17 cellular contexts compared by ENCODE assay signal in the genomic region with DNA sequence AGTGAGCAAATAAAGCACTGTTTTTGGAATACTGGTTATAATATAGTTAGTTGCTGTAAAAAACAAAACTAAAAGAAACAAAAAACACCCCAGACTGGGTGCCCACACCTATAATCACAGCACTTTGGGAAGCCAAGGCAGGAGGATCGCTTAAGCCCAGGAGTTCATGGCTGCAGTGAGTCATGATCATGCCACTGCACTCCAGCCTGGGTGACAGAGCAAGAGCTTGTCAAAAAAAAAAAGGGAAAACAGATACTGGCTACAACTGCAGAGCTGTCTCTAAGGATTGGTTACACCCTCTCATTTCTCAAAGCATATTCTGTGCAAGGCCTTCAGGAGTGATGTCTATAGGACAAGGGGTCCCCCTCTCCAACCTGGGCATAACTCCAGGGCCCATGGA. TPM values are rescaled to one million over a fixed set of nuclear protein-coding genes. Genes with fewer than 3 reads are reported as not detected.
DNase-seq lines count a peak whose midpoint lies in the region; ATAC-seq and TF ChIP-seq lines count a peak whose summit lies in the region.
"Had no signal": no experiment of that assay in that cellular context is flagged by ENCODE, and none has a peak within 500 bp of the region (broad histone marks: within the 10 kb centered on the region; RNA-seq: fewer than 3 reads in every experiment).

No MANE protein-coding gene starts in this region.

- H3K9me3 ChIP-seq in GM23248 (ENCODE audit: low read depth) (no peaks in the 10 kb centered on the region), mesenchymal stem cell (ENCODE audit: control insufficient read depth, low read length) (no peaks in the 10 kb centered on the region), PC-9 (ENCODE audit: insufficient read depth, low read depth) (no peaks in the 10 kb centered on the region)
- H3K9me3 ChIP-seq: BLaER1, upper lobe of left lung had no signal

- H2AK5ac ChIP-seq in mesenchymal stem cell (ENCODE audit: low read length, severe bottlenecking), result no peak overlapping the region

- H3K18ac ChIP-seq in mesenchymal stem cell (ENCODE audit: low read depth in 1 of 2, low read length in 2 of 2), result no peak overlapping the region

- H3K4ac ChIP-seq in mesenchymal stem cell (ENCODE audit: low read depth in 1 of 2, low read length in 2 of 2), result no peak overlapping the region

- ATAC-seq in GM21526 (IDR thresholded peaks at IDR 0.05; ENCODE audit: low FRiP score, unreplicated experiment), result no peak
- ATAC-seq: activated CD4-positive, CD25-positive, alpha-beta regulatory T cell treated with anti-CD3 and anti-CD28 coated beads, Interleukin-2, amount 50 U/mL, for 24 hours; naive thymus-derived CD4-positive, alpha-beta T cell; stimulated activated naive B cell treated with anti-CD40 and anti-IgM and Interleukin-4, amounts not matched to agents 10 μg/mL and 1 μg/mL and 100 μg/mL, for 72 hours had no signal

- TF ChIP-seq CTCF in coronary artery (IDR thresholded peaks at IDR 0.05), result no peak
- TF ChIP-seq CTCF in PC-9 (conservative IDR thresholded peaks at IDR 0.05), result no peak

- H3K27ac ChIP-seq in GM23248, result no peak overlapping the region
- no peak overlapping the region for H3K27ac ChIP-seq in coronary artery
- H3K27ac ChIP-seq in mesenchymal stem cell (ENCODE audit: low read length, poor library complexity, severe bottlenecking), result no peak overlapping the region
- no peak overlapping the region for H3K27ac ChIP-seq in PC-9
- H3K27ac ChIP-seq: BLaER1, upper lobe of left lung had no signal

- POLR2A ChIA-PET in PC-9 (lab: Charles Lee; ENCODE audit: unreplicated experiment), result interaction anchor here (0.6 kb wide), 1 partner anchor 801 kb away, joined by 3 read pairs; no protein-coding TSS in a partner anchor

- peaks cover 11% of the 10 kb centered on the region for H3F3A ChIP-seq in GM23248 (ENCODE audit: insufficient read depth)
- H3F3A ChIP-seq in PC-9 (ENCODE audit: insufficient read depth, low read depth), result peaks cover 8% of the 10 kb centered on the region; the same call in 1 of the 2 replicates

- H3K14ac ChIP-seq in mesenchymal stem cell (ENCODE audit: low read length in 2 of 2), result no peak overlapping the region

- no peak overlapping the region for H2BK12ac ChIP-seq in mesenchymal stem cell (ENCODE audit: low read length in 2 of 2)

- H2BK15ac ChIP-seq in mesenchymal stem cell (ENCODE audit: low read depth, poor library complexity, severe bottlenecking), result no peak overlapping the region

- H3K79me2 ChIP-seq in GM23248 (ENCODE audit: insufficient read depth) (no peaks in the 10 kb centered on the region), PC-9 (ENCODE audit: low read depth) (no peaks in the 10 kb centered on the region)

- no peak overlapping the region for H2BK5ac ChIP-seq in mesenchymal stem cell (ENCODE audit: low read depth, low read length, poor library complexity, severe bottlenecking)

- no peak overlapping the region for H3K23ac ChIP-seq in mesenchymal stem cell (ENCODE audit: low read length in 2 of 2)

- no peak overlapping the region for H4K91ac ChIP-seq in mesenchymal stem cell (ENCODE audit: low read length)

- H2AFZ ChIP-seq in GM23248, result no peak overlapping the region
- no peak overlapping the region for H2AFZ ChIP-seq in mesenchymal stem cell (ENCODE audit: low read depth, low read length)
- no peak overlapping the region for H2AFZ ChIP-seq in PC-9

- H3K79me1 ChIP-seq in mesenchymal stem cell (replicated peaks; ENCODE audit: low read length, poor library complexity, severe bottlenecking), result no peaks in the 10 kb centered on the region

- H3K36me3 ChIP-seq in GM23248 (ENCODE audit: low read depth) (no peaks in the 10 kb centered on the region), mesenchymal stem cell (ENCODE audit: control insufficient read depth in 1 of 2, insufficient read depth in 2 of 2, low read depth in 1 of 2, low read length in 2 of 2) (peaks cover 3 to 4% of the 10 kb centered on the region in 2 experiments), PC-9 (ENCODE audit: low read depth) (no peaks in the 10 kb centered on the region)
- H3K36me3 ChIP-seq: BLaER1, upper lobe of left lung had no signal

- no peak overlapping the region for H3K4me2 ChIP-seq in GM23248 (ENCODE audit: unreplicated experiment)
- H3K4me2 ChIP-seq in mesenchymal stem cell (ENCODE audit: low read length, poor library complexity, severe bottlenecking), result no peak overlapping the region
- H3K4me2 ChIP-seq in PC-9, result no peak overlapping the region
- H3K4me2 ChIP-seq: BLaER1 had no signal

- intact Hi-C loops in PC-9 (cut with micrococcal nuclease; ENCODE audit: unreplicated experiment), result no loop called here

- WGBS in GM23248 (ENCODE audit: low coverage in 1 of 2, low lambda C conversion rate in 2 of 2, missing lambda C conversion rate in 2 of 2), 2 experiments, result 6 to 26% methylated on average over 1 of the region's 1 CpG
- WGBS in mesenchymal stem cell, result 58% methylated on average over 1 of the region's 1 CpG

- H3K27me3 ChIP-seq in GM23248 (replicated peaks; ENCODE audit: insufficient read depth) (no peaks in the 10 kb centered on the region), mesenchymal stem cell (ENCODE audit: control insufficient read depth in 1 of 2, insufficient read depth in 1 of 2, low read length in 2 of 2) (no peaks in the 10 kb centered on the region), PC-9 (ENCODE audit: insufficient read depth, low read depth) (no peaks in the 10 kb centered on the region)
- H3K27me3 ChIP-seq: BLaER1, upper lobe of left lung had no signal

- H3K4me3 ChIP-seq in GM23248 (no peak overlapping the region), coronary artery (no peak overlapping the region), mesenchymal stem cell (ENCODE audit: insufficient read depth in 1 of 2, low read depth in 1 of 2, low read length in 2 of 2) (no peak overlapping the region), PC-9 (no peak overlapping the region)
- H3K4me3 ChIP-seq: BLaER1, upper lobe of left lung had no signal

- in situ Hi-C loops in GM23248 (cut with MboI), result no loop called here

- H3K9ac ChIP-seq in GM23248 (no peak overlapping the region), mesenchymal stem cell (ENCODE audit: low read length) (peak overlapping the region; percentile 46)
- H3K9ac ChIP-seq: BLaER1 had no signal

- no TSS peak for BruUV-seq in PC-9 (replicated peaks; lab: Mats Ljungman, UMichigan)

- no peak overlapping the region for H2BK120ac ChIP-seq in mesenchymal stem cell (ENCODE audit: low read depth, low read length)

- H4K20me1 ChIP-seq in GM23248 (ENCODE audit: insufficient read depth) (no peaks in the 10 kb centered on the region), PC-9 (ENCODE audit: insufficient read depth) (no peaks in the 10 kb centered on the region)
- H4K20me1 ChIP-seq: BLaER1 had no signal

- DNase-seq in GM23248 (peak; percentile 58), NCI-H69 (lab: John Stamatoyannopoulos, UW) (peak; percentile 33), coronary artery (ENCODE audit: low spot score) (peak; percentile 1), mesenchymal stem cell (peak; percentile 71), NCI-H510A (lab: John Stamatoyannopoulos, UW) (no peak), NCI-H2029 (lab: John Stamatoyannopoulos, UW) (no peak), PC-9 (no peak)
- DNase-seq: cortex of kidney; DMS79 treated with DMSO at 0.1 percent for 48 hours; naive thymus-derived CD4-positive, alpha-beta T cell; NCI-H226; stimulated activated CD4-positive, alpha-beta T cell treated with anti-CD3 and anti-CD28 coated beads, Interleukin-12 subunit alpha, Interleukin-12 subunit beta, amount 100 ng/mL, for 4 hours; stimulated activated naive B cell treated with anti-CD40 and anti-IgM and Interleukin-4, amounts not matched to agents 10 μg/mL and 1 μg/mL and 100 μg/mL, for 72 hours had no signal

- H4K8ac ChIP-seq in mesenchymal stem cell (ENCODE audit: low read length), result no peak overlapping the region

- H3K9me2 ChIP-seq in GM23248 (ENCODE audit: insufficient read depth) (no peaks in the 10 kb centered on the region), PC-9 (ENCODE audit: insufficient read depth) (no peaks in the 10 kb centered on the region)

- CTCF ChIA-PET in PC-9 (lab: Charles Lee), result no interaction called here

- H3K4me1 ChIP-seq in GM23248 (ENCODE audit: insufficient read depth) (peaks cover 11% of the 10 kb centered on the region), mesenchymal stem cell (ENCODE audit: control insufficient read depth, insufficient read depth, low read depth, low read length) (no peaks in the 10 kb centered on the region), PC-9 (replicated peaks; ENCODE audit: insufficient read depth) (peaks cover 12% of the 10 kb centered on the region; the same call in 1 of the 2 replicates)

RNA-seq across cellular contexts. Expression of a gene that starts 14.6 kb away (rescaled TPM):
- total RNA-seq in GM23248 (2014; rRNA removed; shearing (Covaris generic)), result not detected in 2 replicates
- polyA plus RNA-seq in GM23248 (2016; fragmentation: Nextera tagmentation; extraction: Ambion mirVana), result not detected in 2 replicates
- polyA plus RNA-seq in mesenchymal stem cell (2013, experiment 1 of 2), result 1.9 TPM
- polyA plus RNA-seq in mesenchymal stem cell (2013, experiment 2 of 2), result 1.0 TPM
- 5.8 and 6.1 TPM in 2 replicates for total RNA-seq in PC-9 (2021)
- polyA plus RNA-seq: naive thymus-derived CD4-positive, alpha-beta T cell had no signal

Comparison
In these comparisons a context has a peak if more than half of its experiments do, and no peak if none do; other contexts are left out.
1. DNase-seq: peak in GM23248 (single experiment), NCI-H69 (single experiment), coronary artery (single experiment) and mesenchymal stem cell (single experiment); none in NCI-H510A (single experiment), NCI-H2029 (single experiment) and PC-9 (0 of 2).